15 cellular contexts compared by ENCODE assay signal in the genomic region with DNA sequence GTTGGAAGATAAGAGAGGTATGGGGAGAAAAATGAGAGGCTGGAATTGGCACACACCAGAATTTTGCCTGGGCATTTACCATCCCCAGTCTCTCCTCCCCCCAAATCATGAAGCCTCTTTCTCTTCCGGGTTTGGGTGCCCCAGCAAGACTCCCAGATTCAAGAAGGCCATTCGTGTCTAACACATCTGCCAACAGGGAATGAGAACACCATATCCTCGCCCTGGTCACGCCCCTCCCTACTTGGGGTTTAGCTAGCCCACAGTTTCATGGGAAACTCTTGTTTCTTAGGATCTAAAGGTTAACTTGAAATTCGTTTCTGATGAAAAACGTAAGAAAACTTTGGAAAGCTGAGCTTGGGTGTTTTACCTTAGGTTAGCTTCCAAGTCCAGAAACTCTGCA.
DNase-seq lines count a peak whose midpoint lies in the region; ATAC-seq and TF ChIP-seq lines count a peak whose summit lies in the region.
"Had no signal": no experiment of that assay in that cellular context is flagged by ENCODE, and none has a peak within 500 bp of the region (broad histone marks: within the 10 kb centered on the region; RNA-seq: fewer than 3 reads in every experiment).

No MANE protein-coding gene starts in this region.

- in situ Hi-C loops in IMR-90 (cut with MboI; ENCODE audit: low sequenced_read_pairs): no loop called here

- H4K91ac ChIP-seq in IMR-90 (ENCODE audit: insufficient read depth, low read depth, low read length) (peak overlapping the region; percentile 78; the same call in 1 of the 2 replicates), mesenchymal stem cell (ENCODE audit: low read length) (no peak overlapping the region)

- no peak overlapping the region for H3K4me3 ChIP-seq in IMR-90 (ENCODE audit: insufficient read depth, low read depth, low read length)
- H3K4me3 ChIP-seq in adipocyte (ENCODE audit: low read length): peak overlapping the region; percentile 36
- H3K4me3 ChIP-seq in mesenchymal stem cell (ENCODE audit: insufficient read depth in 1 of 2, low read depth in 1 of 2, low read length in 2 of 2): no peak overlapping the region
- no peak overlapping the region for H3K4me3 ChIP-seq in tibial nerve
- H3K4me3 ChIP-seq: lung, SK-N-MC had no signal

- TF ChIP-seq RAD21 in IMR-90 (IDR thresholded peaks at IDR 0.05; ENCODE audit: low read length): no peak

- H2BK12ac ChIP-seq in mesenchymal stem cell (ENCODE audit: low read length in 2 of 2): peak overlapping the region in 1 of 2 experiments; percentile 99

- peak overlapping the region; percentile 53 to 69; a peak in 1 of 4 replicates for H4K8ac ChIP-seq in IMR-90 (ENCODE audit: low read depth in 2 of 2, low read length in 2 of 2)
- H4K8ac ChIP-seq in mesenchymal stem cell (ENCODE audit: low read length): no peak overlapping the region

- H2BK15ac ChIP-seq in IMR-90 (ENCODE audit: low read depth, low read length) (peak overlapping the region; percentile 94), mesenchymal stem cell (ENCODE audit: low read depth, poor library complexity, severe bottlenecking) (no peak overlapping the region)

- peaks cover 37% of the 10 kb centered on the region for H3K4me1 ChIP-seq in IMR-90 (ENCODE audit: control insufficient read depth, insufficient read depth, low read length)
- peaks cover 84% of the 10 kb centered on the region for H3K4me1 ChIP-seq in adipocyte (ENCODE audit: control insufficient read depth, insufficient read depth, low read length)
- H3K4me1 ChIP-seq in mesenchymal stem cell (ENCODE audit: control insufficient read depth, insufficient read depth, low read depth, low read length): peaks cover 16% of the 10 kb centered on the region
- peaks cover 0 to 72% (median 48%) of the 10 kb centered on the region in 4 donors for H3K4me1 ChIP-seq in tibial nerve

- H3K36me3 ChIP-seq in IMR-90 (ENCODE audit: control insufficient read depth, insufficient read depth, low read length): no peaks in the 10 kb centered on the region
- no peaks in the 10 kb centered on the region for H3K36me3 ChIP-seq in adipocyte (ENCODE audit: control insufficient read depth, insufficient read depth, low read length, severe bottlenecking)
- H3K36me3 ChIP-seq in mesenchymal stem cell (ENCODE audit: control insufficient read depth in 1 of 2, insufficient read depth in 2 of 2, low read depth in 1 of 2, low read length in 2 of 2): peaks cover 0 to 4% of the 10 kb centered on the region in 2 experiments
- no peaks in the 10 kb centered on the region for H3K36me3 ChIP-seq in tibial nerve

- WGBS in IMR-90 (ENCODE audit: extremely low coverage in 2 of 2, insufficient read length in 1 of 2), 2 experiments: no CpG with 5 or more reads among the region's 6 CpGs
- 96% methylated on average over 6 of the region's 6 CpGs for WGBS in mesenchymal stem cell
- 68 to 79% methylated on average over 6 of the region's 6 CpGs for WGBS in tibial nerve, 2 donors

- peak overlapping the region; percentile 95; the same call in 1 of the 2 replicates for H3K18ac ChIP-seq in IMR-90 (ENCODE audit: low read depth, low read length)
- H3K18ac ChIP-seq in mesenchymal stem cell (ENCODE audit: low read depth in 1 of 2, low read length in 2 of 2): peak overlapping the region; percentile 70 to 79

- POLR2A ChIA-PET in IMR-90 (lab: Charles Lee; ENCODE audit: unreplicated experiment): no interaction called here

- H3K9me3 ChIP-seq in IMR-90 (ENCODE audit: control insufficient read depth, insufficient read depth, low read length) (no peaks in the 10 kb centered on the region), adipocyte (ENCODE audit: control insufficient read depth, low read length) (no peaks in the 10 kb centered on the region), mesenchymal stem cell (ENCODE audit: control insufficient read depth, low read length) (no peaks in the 10 kb centered on the region), tibial nerve (no peaks in the 10 kb centered on the region)

- no peak for TF ChIP-seq EP300 in tibial nerve (IDR thresholded peaks at IDR 0.05)

- dilution Hi-C loops in IMR-90 (cut with HindIII; ENCODE audit: low sequenced_read_pairs, unreplicated experiment): no loop called here

- ATAC-seq in IMR-90 (ENCODE audit: low read depth): no peak

- peaks cover 26% of the 10 kb centered on the region for H3K9me1 ChIP-seq in IMR-90 (ENCODE audit: insufficient read depth, low read length)

- H3K79me1 ChIP-seq in IMR-90 (ENCODE audit: low read depth in 1 of 2, low read length in 2 of 2) (no peaks in the 10 kb centered on the region), mesenchymal stem cell (replicated peaks; ENCODE audit: low read length, poor library complexity, severe bottlenecking) (no peaks in the 10 kb centered on the region)

- H3K4me2 ChIP-seq in IMR-90 (ENCODE audit: low read depth, low read length): no peak overlapping the region
- no peak overlapping the region for H3K4me2 ChIP-seq in mesenchymal stem cell (ENCODE audit: low read length, poor library complexity, severe bottlenecking)

- H2AFZ ChIP-seq in IMR-90 (replicated peaks; ENCODE audit: low read length, poor library complexity) (peak overlapping the region; percentile 25), mesenchymal stem cell (ENCODE audit: low read depth, low read length) (no peak overlapping the region)

- peak overlapping the region; percentile 93 for H2BK5ac ChIP-seq in IMR-90 (ENCODE audit: low read depth, low read length, poor library complexity, severe bottlenecking)
- no peak overlapping the region for H2BK5ac ChIP-seq in mesenchymal stem cell (ENCODE audit: low read depth, low read length, poor library complexity, severe bottlenecking)

- peak overlapping the region; percentile 39 for H2AK9ac ChIP-seq in IMR-90 (replicated peaks; ENCODE audit: low read depth, low read length, poor library complexity)

- DNase-seq in IMR-90: no peak
- DNase-seq in adipocyte (ENCODE audit: low read depth): no peak
- DNase-seq in mesenchymal stem cell: no peak
- no peak for DNase-seq in tibial nerve (ENCODE audit: low spot score in 2 of 2)
- DNase-seq in COLO668 (lab: John Stamatoyannopoulos, UW; ENCODE audit: unreplicated experiment): no peak
- DNase-seq in GM10266 (ENCODE audit: extremely low spot score): no peak
- DNase-seq in globus pallidus (ENCODE audit: low spot score): no peak
- DNase-seq: C1 segment of cervical spinal cord; effector CD8-positive, alpha-beta T cell; H9; NCI-H1930; NCI-H510A; nephron progenitor cell had no signal

- H2BK120ac ChIP-seq in IMR-90 (ENCODE audit: low read depth, low read length) (peak overlapping the region; percentile 91), mesenchymal stem cell (ENCODE audit: low read depth, low read length) (no peak overlapping the region)

- H2AK5ac ChIP-seq in IMR-90 (ENCODE audit: low read depth, low read length): peak overlapping the region; percentile 93
- peak overlapping the region; percentile 94 for H2AK5ac ChIP-seq in mesenchymal stem cell (ENCODE audit: low read length, severe bottlenecking)

- peak overlapping the region; percentile 88 for H2BK20ac ChIP-seq in IMR-90 (ENCODE audit: low read depth, low read length)

- H3K56ac ChIP-seq in IMR-90 (ENCODE audit: extremely low read depth, insufficient read depth, low read length): no peak overlapping the region

- H3K23ac ChIP-seq in IMR-90 (ENCODE audit: low read depth, low read length) (peak overlapping the region; percentile 53; the same call in 1 of the 2 replicates), mesenchymal stem cell (ENCODE audit: low read length in 2 of 2) (no peak overlapping the region)

- no TSS peak for BruUV-seq in IMR-90 (replicated peaks; lab: Mats Ljungman, UMichigan)

- H3K27me3 ChIP-seq in IMR-90 (ENCODE audit: control insufficient read depth, insufficient read depth, low read length): no peaks in the 10 kb centered on the region
- no peaks in the 10 kb centered on the region for H3K27me3 ChIP-seq in adipocyte (replicated peaks; ENCODE audit: control insufficient read depth, insufficient read depth, low read length)
- no peaks in the 10 kb centered on the region for H3K27me3 ChIP-seq in mesenchymal stem cell (ENCODE audit: control insufficient read depth in 1 of 2, insufficient read depth in 1 of 2, low read length in 2 of 2)
- no peaks in the 10 kb centered on the region for H3K27me3 ChIP-seq in tibial nerve

- intact Hi-C loops in IMR-90 (cut with micrococcal nuclease): loop anchor here (5.0 kb wide), 2 partner anchors 160 to 290 kb away; no protein-coding TSS in a partner anchor

- TF ChIP-seq POLR2A in IMR-90 (IDR thresholded peaks at IDR 0.05; ENCODE audit: low read depth, low read length) (no peak), tibial nerve (IDR thresholded peaks at IDR 0.05) (no peak)

- TF ChIP-seq CTCF in IMR-90 (conservative IDR thresholded peaks at IDR 0.05; ENCODE audit: low read depth, low read length) (no peak), tibial nerve (IDR thresholded peaks at IDR 0.05) (no peak), GM10266 (IDR thresholded peaks at IDR 0.05; ENCODE audit: control insufficient read depth, insufficient read depth, low read depth, missing control alignments) (no peak)

- H3K27ac ChIP-seq in IMR-90 (ENCODE audit: insufficient read depth, low read length) (no peak overlapping the region), mesenchymal stem cell (ENCODE audit: low read length, poor library complexity, severe bottlenecking) (peak overlapping the region; percentile 27), tibial nerve (peak overlapping the region in 3 of 4 donors; percentile 37 to 88 (median 84))
- H3K27ac ChIP-seq: SK-N-MC had no signal

- H3K9ac ChIP-seq in IMR-90 (ENCODE audit: low read depth, low read length): no peak overlapping the region
- H3K9ac ChIP-seq in adipocyte (ENCODE audit: low read length): peak overlapping the region; percentile 86
- H3K9ac ChIP-seq in mesenchymal stem cell (ENCODE audit: low read length): peak overlapping the region; percentile 82

- H4K20me1 ChIP-seq in IMR-90 (ENCODE audit: insufficient read depth, low read length): no peaks in the 10 kb centered on the region

- H3K4ac ChIP-seq in IMR-90 (ENCODE audit: low read depth, low read length): peak overlapping the region; percentile 91
- no peak overlapping the region for H3K4ac ChIP-seq in mesenchymal stem cell (ENCODE audit: low read depth in 1 of 2, low read length in 2 of 2)

- H4K5ac ChIP-seq in IMR-90 (ENCODE audit: low read depth, low read length): peak overlapping the region; percentile 85; the same call in 1 of the 2 replicates

- H3K14ac ChIP-seq in IMR-90 (replicated peaks; ENCODE audit: low read depth, low read length) (peak overlapping the region; percentile 69), mesenchymal stem cell (ENCODE audit: low read length in 2 of 2) (peak overlapping the region in 1 of 2 experiments; percentile 56)

- CTCF ChIA-PET in IMR-90 (lab: Yijun Ruan, JAX): interaction anchor here (0.6 kb wide), 1 partner anchor 152 kb away, joined by 3 read pairs; no protein-coding TSS in a partner anchor

TF ChIP-seq in IMR-90, 13 proteins besides CTCF, POLR2A, EP300 and RAD21 (continues in another document):
- TF ChIP-seq RFX5 (IDR thresholded peaks at IDR 0.05; ENCODE audit: low read depth, low read length) (no peak), CHD1 (IDR thresholded peaks at IDR 0.05; ENCODE audit: low read depth, low read length) (no peak), BHLHE40 (IDR thresholded peaks at IDR 0.05; ENCODE audit: low read depth, low read length) (no peak), MAFK (IDR thresholded peaks at IDR 0.05; ENCODE audit: low read depth, low read length) (no peak), MAZ (IDR thresholded peaks at IDR 0.05; ENCODE audit: borderline replicate concordance, low read depth, low read length) (no peak)
